In genomic region chr17:65018612-65019290, GRCh38 we compare ENCODE assay signal across 11 cellular contexts. TPM values are rescaled to one million over a fixed set of nuclear protein-coding genes. Genes with fewer than 3 reads are reported as not detected.
DNase-seq lines count a peak whose midpoint lies in the region; ATAC-seq and TF ChIP-seq lines count a peak whose summit lies in the region.
"Had no signal": no experiment of that assay in that cellular context is flagged by ENCODE, and none has a peak within 500 bp of the region (broad histone marks: within the 10 kb centered on the region; RNA-seq: fewer than 3 reads in every experiment).

No MANE protein-coding gene starts in this region.

- H3K4me3 ChIP-seq in CD8-positive, alpha-beta memory T cell (ENCODE audit: low read length), result no peak overlapping the region
- H3K4me3 ChIP-seq in adipocyte (ENCODE audit: low read length), result peak overlapping the region; percentile 61
- H3K4me3 ChIP-seq in left ventricle myocardium inferior, result no peak overlapping the region
- H3K4me3 ChIP-seq in skeletal muscle cell (ENCODE audit: low read depth, low read length), result no peak overlapping the region

- H3K27ac Mint-ChIP-seq in CD8-positive, alpha-beta memory T cell, result peak overlapping the region in 7 of 8 donors; percentile 18 to 81 (median 58)
- H3K27ac Mint-ChIP-seq: activated naive CD4-positive, alpha-beta T cell treated with anti-CD3 and anti-CD28 coated beads for 36 hours had no signal

- intact Hi-C loops in left ventricle myocardium inferior (cut with micrococcal nuclease), result no loop called here

- peaks cover 78 to 96% (median 95%) of the 10 kb centered on the region in 3 donors for H3K4me1 Mint-ChIP-seq in CD8-positive, alpha-beta memory T cell

- ATAC-seq in HG03442 (IDR thresholded peaks at IDR 0.05; ENCODE audit: unreplicated experiment), result no peak

- POLR2A ChIA-PET in CD8-positive, alpha-beta memory T cell (lab: Charles Lee), result interaction anchor here (0.7 kb wide), 1 partner anchor 33 kb away, joined by 3 read pairs; no protein-coding TSS in a partner anchor

- no peaks in the 10 kb centered on the region for H3K9me3 Mint-ChIP-seq in CD8-positive, alpha-beta memory T cell
- H3K9me3 Mint-ChIP-seq: activated naive CD4-positive, alpha-beta T cell treated with anti-CD3 and anti-CD28 coated beads for 36 hours had no signal

- no peak for DNase-seq in CD8-positive, alpha-beta memory T cell
- DNase-seq in adipocyte (ENCODE audit: low read depth), result no peak
- DNase-seq in left ventricle myocardium inferior, result no peak
- DNase-seq in skeletal muscle cell (ENCODE audit: low read depth), result peak; percentile 3
- no peak for DNase-seq in stimulated activated CD8-positive, alpha-beta memory T cell treated with anti-CD3 and anti-CD28 coated beads, Interleukin-4, amount 100 ng/mL, for 48 hours
- no peak for DNase-seq in stimulated activated CD4-positive, alpha-beta T cell treated with anti-CD3 and anti-CD28 coated beads, Interleukin-12 subunit alpha, Interleukin-12 subunit beta, amount 100 ng/mL, for 4 hours
- DNase-seq in NCI-H226, result no peak
- DNase-seq: activated CD4-positive, CD25-positive, alpha-beta regulatory T cell treated with anti-CD3 and anti-CD28 coated beads, Interleukin-2, amount 50 U/mL, for 72 hours; activated naive CD4-positive, alpha-beta T cell treated with anti-CD3 and anti-CD28 coated beads for 36 hours; NCI-H187 had no signal

- H3K36me3 ChIP-seq in CD8-positive, alpha-beta memory T cell (ENCODE audit: insufficient read depth, low read length), result peaks cover 14% of the 10 kb centered on the region
- peaks cover 13% of the 10 kb centered on the region for H3K36me3 ChIP-seq in adipocyte (ENCODE audit: control insufficient read depth, insufficient read depth, low read length, severe bottlenecking)
- peaks cover 13% of the 10 kb centered on the region for H3K36me3 ChIP-seq in left ventricle myocardium inferior

- no peaks in the 10 kb centered on the region for H3K27me3 ChIP-seq in CD8-positive, alpha-beta memory T cell (ENCODE audit: insufficient read depth, low read length, poor library complexity, severe bottlenecking)
- no peaks in the 10 kb centered on the region for H3K27me3 ChIP-seq in adipocyte (replicated peaks; ENCODE audit: control insufficient read depth, insufficient read depth, low read length)
- H3K27me3 ChIP-seq in left ventricle myocardium inferior (ENCODE audit: low read depth), result no peaks in the 10 kb centered on the region

- H3K9me3 ChIP-seq in CD8-positive, alpha-beta memory T cell (ENCODE audit: low read length), result no peaks in the 10 kb centered on the region
- no peaks in the 10 kb centered on the region for H3K9me3 ChIP-seq in adipocyte (ENCODE audit: control insufficient read depth, low read length)
- H3K9me3 ChIP-seq in left ventricle myocardium inferior (replicated peaks), result no peaks in the 10 kb centered on the region

- H3K27ac ChIP-seq in CD8-positive, alpha-beta memory T cell (ENCODE audit: low read depth, low read length), result no peak overlapping the region
- H3K27ac ChIP-seq in left ventricle myocardium inferior (replicated peaks), result peak overlapping the region; percentile 50

- peaks cover 31% of the 10 kb centered on the region for H3K4me1 ChIP-seq in CD8-positive, alpha-beta memory T cell (ENCODE audit: insufficient read depth, low read length)
- H3K4me1 ChIP-seq in adipocyte (ENCODE audit: control insufficient read depth, insufficient read depth, low read length) (peaks cover 79% of the 10 kb centered on the region), left ventricle myocardium inferior (peaks cover 77% of the 10 kb centered on the region)

- peaks cover 0 to 69% (median 12%) of the 10 kb centered on the region in 3 donors for H3K36me3 Mint-ChIP-seq in CD8-positive, alpha-beta memory T cell

- peak overlapping the region; percentile 47 for H3K9ac ChIP-seq in adipocyte (ENCODE audit: low read length)

- H3K27me3 Mint-ChIP-seq in CD8-positive, alpha-beta memory T cell, result no peaks in the 10 kb centered on the region

- no peak overlapping the region for H3K4me3 Mint-ChIP-seq in CD8-positive, alpha-beta memory T cell
- H3K4me3 Mint-ChIP-seq: activated naive CD4-positive, alpha-beta T cell treated with anti-CD3 and anti-CD28 coated beads for 36 hours had no signal

- TF ChIP-seq CTCF in left ventricle myocardium inferior (IDR thresholded peaks at IDR 0.05; ENCODE audit: borderline replicate concordance), result no peak

- CTCF ChIA-PET in CD8-positive, alpha-beta memory T cell (lab: Charles Lee), result interaction anchor here (1.5 kb wide), 1 partner anchor 82 kb away, joined by 5 read pairs; no protein-coding TSS in a partner anchor

RNA-seq across cellular contexts. Expression of gene GNA13, which starts 37.8 kb away (rescaled TPM):
- total RNA-seq in CD8-positive, alpha-beta memory T cell, result 10 to 100 TPM; 59.0 to 60.1 TPM
- 48.2 TPM for polyA plus RNA-seq in CD8-positive, alpha-beta memory T cell
- 19.7 TPM for total RNA-seq in left ventricle myocardium inferior
